In the genomic region with DNA sequence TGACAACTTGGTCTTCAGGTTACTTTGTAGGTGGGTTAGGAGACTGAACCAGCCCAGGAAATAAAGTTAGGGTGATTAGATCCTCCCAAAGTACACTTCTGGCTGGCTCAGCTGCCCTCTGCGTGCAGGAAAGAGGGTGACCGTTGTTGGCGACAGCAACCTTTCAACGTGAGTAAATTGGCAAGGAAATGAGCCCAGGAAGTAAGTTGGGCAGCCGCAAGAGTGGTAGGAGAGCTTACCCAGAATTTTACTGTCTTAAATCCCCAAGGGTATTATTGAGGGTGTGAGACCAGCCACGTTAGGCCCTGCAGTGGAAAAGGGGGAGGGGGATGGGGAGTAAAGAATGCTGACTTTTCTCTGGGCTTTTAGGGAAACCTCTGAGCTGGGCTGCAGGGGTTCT, we compare ENCODE assay signal across 8 cellular contexts. TPM values are rescaled to one million over a fixed set of nuclear protein-coding genes. Genes with fewer than 3 reads are reported as not detected.
DNase-seq lines count a peak whose midpoint lies in the region; ATAC-seq and TF ChIP-seq lines count a peak whose summit lies in the region.

No MANE protein-coding gene starts in this region.

- H3K27ac ChIP-seq in right lobe of liver = peak overlapping the region in 1 of 3 donors; percentile 81

- peaks cover 41 to 65% of the 10 kb centered on the region in 2 donors for H3K4me1 Mint-ChIP-seq in stimulated activated naive B cell treated with anti-CD40 and anti-IgM and Interleukin-4, amounts not matched to agents 10 μg/mL and 1 μg/mL and 100 μg/mL, for 72 hours

- DNase-seq in activated gamma-delta T cell treated with Interleukin-2 at 50 U/mL for 16 hours (peak; percentile 39), activated gamma-delta T cell (lab: John Stamatoyannopoulos, UW) (no peak), activated T-cell treated with anti-CD3 and anti-CD28 coated beads for 4 hours (peak; percentile 4), right lobe of liver (peak in 2 of 3 donors; percentile 53 to 67), amniotic stem cell (lab: John Stamatoyannopoulos, UW) (no peak), midbrain (lab: John Stamatoyannopoulos, UW) (no peak)
- DNase-seq in stimulated activated naive B cell treated with anti-CD40 and anti-IgM and Interleukin-4, amounts not matched to agents 10 μg/mL and 1 μg/mL and 100 μg/mL, for 72 hours = peak; percentile 76

- H3K36me3 Mint-ChIP-seq in stimulated activated naive B cell treated with anti-CD40 and anti-IgM and Interleukin-4, amounts not matched to agents 10 μg/mL and 1 μg/mL and 100 μg/mL, for 72 hours = peaks cover 24 to 39% of the 10 kb centered on the region in 2 donors

- 6% methylated on average over 6 of the region's 6 CpGs for WGBS in right lobe of liver (ENCODE audit: insufficient coverage, low coverage, low lambda C conversion rate, missing lambda C conversion rate)

- H3K9me3 Mint-ChIP-seq in stimulated activated naive B cell treated with anti-CD40 and anti-IgM and Interleukin-4, amounts not matched to agents 10 μg/mL and 1 μg/mL and 100 μg/mL, for 72 hours = no peaks in the 10 kb centered on the region

- intact Hi-C loops in right lobe of liver (cut with DNase I) = no loop called here

- no peaks in the 10 kb centered on the region for H3K36me3 ChIP-seq in right lobe of liver

- H3K4me3 Mint-ChIP-seq in stimulated activated naive B cell treated with anti-CD40 and anti-IgM and Interleukin-4, amounts not matched to agents 10 μg/mL and 1 μg/mL and 100 μg/mL, for 72 hours = peak overlapping the region; percentile 99

- H3K27me3 ChIP-seq in right lobe of liver = no peaks in the 10 kb centered on the region

- H3K9me3 ChIP-seq in right lobe of liver = no peaks in the 10 kb centered on the region

- peak; percentile 39 for TF ChIP-seq POLR2A in right lobe of liver (IDR thresholded peaks at IDR 0.05)

- peak in 2 of 4 donors; percentile 7 to 24 for ATAC-seq in right lobe of liver
- ATAC-seq in stimulated activated naive B cell treated with anti-CD40 and anti-IgM and Interleukin-4, amounts not matched to agents 10 μg/mL and 1 μg/mL and 100 μg/mL, for 72 hours (replicated peaks) = peak; percentile 53 to 58
- ATAC-seq in GM18909 (IDR thresholded peaks at IDR 0.05; ENCODE audit: poor library complexity, unreplicated experiment) = no peak

- H3K27me3 Mint-ChIP-seq in stimulated activated naive B cell treated with anti-CD40 and anti-IgM and Interleukin-4, amounts not matched to agents 10 μg/mL and 1 μg/mL and 100 μg/mL, for 72 hours = no peaks in the 10 kb centered on the region

- peak overlapping the region; percentile 97 for H3K27ac Mint-ChIP-seq in stimulated activated naive B cell treated with anti-CD40 and anti-IgM and Interleukin-4, amounts not matched to agents 10 μg/mL and 1 μg/mL and 100 μg/mL, for 72 hours

- peaks cover 0 to 12% (median 0%) of the 10 kb centered on the region in 4 donors for H3K4me1 ChIP-seq in right lobe of liver

- peak overlapping the region; percentile 64 to 79 (median 75) for H3K4me3 ChIP-seq in right lobe of liver

- TF ChIP-seq CTCF in right lobe of liver (IDR thresholded peaks at IDR 0.05) = no peak

RNA-seq across cellular contexts. Expression of gene TENT5C, which starts 1.6 kb away (rescaled TPM):
- total RNA-seq in right lobe of liver = 10 to 100 TPM in 1 of 6 experiments, 1 to 10 TPM in 5; 2.3 to 13.7 (median 3.0) TPM

Comparison
In these comparisons a context has a peak if more than half of its experiments do, and no peak if none do; other contexts are left out.
1. DNase-seq: peak in activated gamma-delta T cell treated with Interleukin-2 at 50 U/mL for 16 hours (single experiment), activated T-cell treated with anti-CD3 and anti-CD28 coated beads for 4 hours (single experiment), right lobe of liver (2 of 3) and stimulated activated naive B cell treated with anti-CD40 and anti-IgM and Interleukin-4, amounts not matched to agents 10 μg/mL and 1 μg/mL and 100 μg/mL, for 72 hours (single experiment); none in activated gamma-delta T cell (single experiment), amniotic stem cell (single experiment) and midbrain (single experiment).